8 cellular contexts compared by ENCODE assay signal in the genomic region with DNA sequence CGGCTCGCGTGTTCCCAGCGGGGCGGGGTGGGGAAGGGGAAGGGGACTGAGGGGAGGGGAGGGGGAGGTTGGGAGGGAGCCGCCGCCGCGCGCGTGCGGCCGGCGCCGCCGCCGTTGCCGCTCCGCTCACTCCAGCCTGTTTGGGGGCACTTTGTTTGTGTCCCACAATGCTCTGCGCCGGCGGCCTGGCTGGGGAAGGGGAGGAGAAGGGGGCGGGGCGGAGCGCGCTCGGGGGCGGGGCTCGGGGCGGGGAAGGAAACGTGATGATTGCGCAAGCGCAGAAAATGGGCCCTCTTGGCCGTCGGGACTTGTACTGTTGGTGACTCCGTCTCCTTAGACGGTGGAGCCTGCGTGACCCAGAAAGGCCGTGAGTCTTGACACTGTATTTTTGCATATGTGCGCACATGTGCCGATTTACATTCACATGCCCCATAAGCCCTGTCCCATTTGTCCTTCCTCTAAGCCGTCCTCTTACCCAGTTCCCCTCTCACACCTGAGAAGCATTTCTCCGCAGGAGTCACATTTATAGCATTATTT. TPM values are rescaled to one million over a fixed set of nuclear protein-coding genes. Genes with fewer than 3 reads are reported as not detected.
DNase-seq lines count a peak whose midpoint lies in the region; ATAC-seq and TF ChIP-seq lines count a peak whose summit lies in the region.

A gene with protein sequence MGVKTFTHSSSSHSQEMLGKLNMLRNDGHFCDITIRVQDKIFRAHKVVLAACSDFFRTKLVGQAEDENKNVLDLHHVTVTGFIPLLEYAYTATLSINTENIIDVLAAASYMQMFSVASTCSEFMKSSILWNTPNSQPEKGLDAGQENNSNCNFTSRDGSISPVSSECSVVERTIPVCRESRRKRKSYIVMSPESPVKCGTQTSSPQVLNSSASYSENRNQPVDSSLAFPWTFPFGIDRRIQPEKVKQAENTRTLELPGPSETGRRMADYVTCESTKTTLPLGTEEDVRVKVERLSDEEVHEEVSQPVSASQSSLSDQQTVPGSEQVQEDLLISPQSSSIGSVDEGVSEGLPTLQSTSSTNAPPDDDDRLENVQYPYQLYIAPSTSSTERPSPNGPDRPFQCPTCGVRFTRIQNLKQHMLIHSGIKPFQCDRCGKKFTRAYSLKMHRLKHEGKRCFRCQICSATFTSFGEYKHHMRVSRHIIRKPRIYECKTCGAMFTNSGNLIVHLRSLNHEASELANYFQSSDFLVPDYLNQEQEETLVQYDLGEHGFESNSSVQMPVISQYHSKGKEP (minus strand): TSS at position 169 of the 537 bp plus-strand sequence. CDS start 53,044 bp downstream, outside the sequence.

- CTCF ChIA-PET in activated CD4-positive, alpha-beta memory T cell treated with anti-CD3 and anti-CD28 coated beads, Interleukin-2, amount 10 ng/mL, durations not matched to agents 7 days and 5 days (lab: Charles Lee), result interaction anchor here (1.0 kb wide), 1 partner anchor 102 kb away, joined by 4 read pairs; no protein-coding TSS in a partner anchor

- peaks cover 45% of the 10 kb centered on the region for H3K4me1 Mint-ChIP-seq in activated CD4-positive, alpha-beta memory T cell treated with anti-CD3 and anti-CD28 coated beads, Interleukin-2, amount 10 ng/mL, durations not matched to agents 7 days and 5 days

- DNase-seq in C1 segment of cervical spinal cord (lab: John Stamatoyannopoulos, UW), result peak; percentile 72 to 96 (median 92)
- DNase-seq in NCI-H82 (lab: John Stamatoyannopoulos, UW), result peak; percentile 93
- peak; percentile 93 for DNase-seq in activated CD4-positive, alpha-beta memory T cell treated with anti-CD3 and anti-CD28 coated beads, Interleukin-2, amount 10 ng/mL, durations not matched to agents 7 days and 5 days
- DNase-seq in ecto neural progenitor cell (ENCODE audit: low spot score), result peak; percentile 95
- peak; percentile 93 for DNase-seq in lower lobe of right lung
- DNase-seq in stimulated activated CD4-positive, alpha-beta T cell treated with anti-CD3 and anti-CD28 coated beads, TNF-alpha, amount 100 ng/mL, for 1 hour (ENCODE audit: low read depth in 3 of 3, low spot score in 1 of 3), result peak; percentile 80 to 86 (median 83)

- intact Hi-C loops in lower lobe of right lung (cut with DNase I), result no loop called here

- no peaks in the 10 kb centered on the region for H3K9me3 ChIP-seq in lower lobe of right lung

- peak within 1 kb of the TSS; percentile 95 for H3K27ac Mint-ChIP-seq in activated CD4-positive, alpha-beta memory T cell treated with anti-CD3 and anti-CD28 coated beads, Interleukin-2, amount 10 ng/mL, durations not matched to agents 7 days and 5 days

- H3K4me3 Mint-ChIP-seq in activated CD4-positive, alpha-beta memory T cell treated with anti-CD3 and anti-CD28 coated beads, Interleukin-2, amount 10 ng/mL, durations not matched to agents 7 days and 5 days, result peak within 1 kb of the TSS; percentile 97

- H3K9me3 Mint-ChIP-seq in activated CD4-positive, alpha-beta memory T cell treated with anti-CD3 and anti-CD28 coated beads, Interleukin-2, amount 10 ng/mL, durations not matched to agents 7 days and 5 days, result no peaks in the 10 kb centered on the region

- POLR2A ChIA-PET in activated CD4-positive, alpha-beta memory T cell treated with anti-CD3 and anti-CD28 coated beads, Interleukin-2, amount 10 ng/mL, durations not matched to agents 7 days and 5 days (lab: Charles Lee), result interaction anchor here (0.6 to 2.4 kb wide), 6 partner anchors 11 to 311 kb away, joined by 3 to 16 read pairs (median 4); no protein-coding TSS in a partner anchor

- no peaks in the 10 kb centered on the region for H3K27me3 ChIP-seq in lower lobe of right lung (ENCODE audit: low read depth)

- peak within 1 kb of the TSS; percentile 93 for H3K4me3 ChIP-seq in lower lobe of right lung

- no peaks in the 10 kb centered on the region for H3K27me3 Mint-ChIP-seq in activated CD4-positive, alpha-beta memory T cell treated with anti-CD3 and anti-CD28 coated beads, Interleukin-2, amount 10 ng/mL, durations not matched to agents 7 days and 5 days

- peak within 1 kb of the TSS; percentile 87 for H3K27ac ChIP-seq in lower lobe of right lung

- ATAC-seq in GM19351 (IDR thresholded peaks at IDR 0.05; ENCODE audit: unreplicated experiment) (peak; percentile 61), HG03520 (IDR thresholded peaks at IDR 0.05; ENCODE audit: unreplicated experiment) (peak; percentile 50), lower lobe of right lung (peak; percentile 97 to 98)

- H3K4me1 ChIP-seq in lower lobe of right lung, result peaks cover 39% of the 10 kb centered on the region

- H3K36me3 Mint-ChIP-seq in activated CD4-positive, alpha-beta memory T cell treated with anti-CD3 and anti-CD28 coated beads, Interleukin-2, amount 10 ng/mL, durations not matched to agents 7 days and 5 days (ENCODE audit: low read depth), result peaks cover 5% of the 10 kb centered on the region

- no peak for TF ChIP-seq CTCF in lower lobe of right lung (IDR thresholded peaks at IDR 0.05)

- no peaks in the 10 kb centered on the region for H3K36me3 ChIP-seq in lower lobe of right lung

RNA-seq across cellular contexts. Expression of the gene that starts here (rescaled TPM):
- 10 to 100 TPM; 51.2 to 51.7 TPM for total RNA-seq in activated CD4-positive, alpha-beta memory T cell treated with anti-CD3 and anti-CD28 coated beads, Interleukin-2, amount 10 ng/mL, durations not matched to agents 7 days and 5 days
- total RNA-seq in lower lobe of right lung, result 59.8 TPM

Comparison
In these comparisons a context has a peak if more than half of its experiments do, and no peak if none do; other contexts are left out.
1. Peak in every context shown above with its lines: DNase-seq, ATAC-seq, H3K4me3 ChIP-seq and H3K27ac ChIP-seq.